1 cellular context compared by ENCODE assay signal in the genomic region with DNA sequence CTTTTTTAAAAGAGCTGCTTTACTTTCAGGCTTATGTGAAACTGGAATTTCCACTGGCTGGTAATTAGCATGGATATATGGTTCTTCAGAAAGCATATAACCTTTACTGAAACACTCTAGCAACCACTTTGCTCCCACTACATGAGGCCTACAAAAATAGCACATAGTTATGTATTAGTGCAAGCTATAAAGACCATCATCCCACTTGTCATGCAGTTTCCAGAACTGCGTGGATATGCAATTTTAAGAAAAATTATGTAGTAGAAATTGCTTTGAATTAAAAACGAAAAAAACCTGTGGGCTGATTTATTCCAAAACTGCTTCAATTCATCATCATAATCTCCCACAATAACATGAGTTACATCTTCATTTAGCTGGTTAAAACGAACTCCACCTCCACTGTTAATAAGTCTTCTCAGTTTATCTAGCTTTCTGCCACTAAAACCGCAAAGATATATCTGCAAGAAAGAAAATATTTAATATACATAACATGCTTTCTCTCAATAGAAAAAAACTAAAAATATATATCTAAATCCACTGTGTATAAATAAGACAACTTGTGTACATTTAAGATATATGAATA.
TF ChIP-seq lines count a peak whose summit lies in the region.

No MANE protein-coding gene starts in this region.

TF ChIP-seq in GM12878, 131 proteins besides CTCF, POLR2A, EP300 and RAD21:
- TF ChIP-seq ZBED1 (IDR thresholded peaks at IDR 0.05; ENCODE audit: borderline replicate concordance) = no peak
- TF ChIP-seq, protein P1, sequence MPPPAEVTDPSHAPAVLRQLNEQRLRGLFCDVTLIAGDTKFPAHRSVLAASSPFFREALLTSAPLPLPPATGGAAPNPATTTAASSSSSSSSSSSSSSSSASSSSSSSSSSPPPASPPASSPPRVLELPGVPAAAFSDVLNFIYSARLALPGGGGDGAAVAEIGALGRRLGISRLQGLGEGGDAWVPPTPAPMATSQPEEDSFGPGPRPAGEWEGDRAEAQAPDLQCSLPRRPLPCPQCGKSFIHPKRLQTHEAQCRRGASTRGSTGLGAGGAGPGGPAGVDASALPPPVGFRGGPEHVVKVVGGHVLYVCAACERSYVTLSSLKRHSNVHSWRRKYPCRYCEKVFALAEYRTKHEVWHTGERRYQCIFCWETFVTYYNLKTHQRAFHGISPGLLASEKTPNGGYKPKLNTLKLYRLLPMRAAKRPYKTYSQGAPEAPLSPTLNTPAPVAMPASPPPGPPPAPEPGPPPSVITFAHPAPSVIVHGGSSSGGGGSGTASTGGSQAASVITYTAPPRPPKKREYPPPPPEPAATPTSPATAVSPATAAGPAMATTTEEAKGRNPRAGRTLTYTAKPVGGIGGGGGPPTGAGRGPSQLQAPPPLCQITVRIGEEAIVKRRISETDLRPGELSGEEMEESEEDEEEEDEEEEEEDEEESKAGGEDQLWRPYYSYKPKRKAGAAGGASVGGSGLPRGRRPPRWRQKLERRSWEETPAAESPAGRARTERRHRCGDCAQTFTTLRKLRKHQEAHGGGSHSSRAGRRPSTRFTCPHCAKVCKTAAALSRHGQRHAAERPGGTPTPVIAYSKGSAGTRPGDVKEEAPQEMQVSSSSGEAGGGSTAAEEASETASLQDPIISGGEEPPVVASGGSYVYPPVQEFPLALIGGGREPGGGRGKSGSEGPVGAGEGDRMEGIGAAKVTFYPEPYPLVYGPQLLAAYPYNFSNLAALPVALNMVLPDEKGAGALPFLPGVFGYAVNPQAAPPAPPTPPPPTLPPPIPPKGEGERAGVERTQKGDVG (CRISPR knock-in tag; IDR thresholded peaks at IDR 0.05) = no peak
- TF ChIP-seq NFXL1 (IDR thresholded peaks at IDR 0.05; ENCODE audit: borderline replicate concordance) = no peak
- TF ChIP-seq GATAD2B (conservative IDR thresholded peaks at IDR 0.05; ENCODE audit: low read depth) = no peak
- TF ChIP-seq, protein P2, sequence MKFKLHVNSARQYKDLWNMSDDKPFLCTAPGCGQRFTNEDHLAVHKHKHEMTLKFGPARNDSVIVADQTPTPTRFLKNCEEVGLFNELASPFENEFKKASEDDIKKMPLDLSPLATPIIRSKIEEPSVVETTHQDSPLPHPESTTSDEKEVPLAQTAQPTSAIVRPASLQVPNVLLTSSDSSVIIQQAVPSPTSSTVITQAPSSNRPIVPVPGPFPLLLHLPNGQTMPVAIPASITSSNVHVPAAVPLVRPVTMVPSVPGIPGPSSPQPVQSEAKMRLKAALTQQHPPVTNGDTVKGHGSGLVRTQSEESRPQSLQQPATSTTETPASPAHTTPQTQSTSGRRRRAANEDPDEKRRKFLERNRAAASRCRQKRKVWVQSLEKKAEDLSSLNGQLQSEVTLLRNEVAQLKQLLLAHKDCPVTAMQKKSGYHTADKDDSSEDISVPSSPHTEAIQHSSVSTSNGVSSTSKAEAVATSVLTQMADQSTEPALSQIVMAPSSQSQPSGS (IDR thresholded peaks at IDR 0.05; ENCODE audit: low read length) = no peak
- no peak for TF ChIP-seq STAT3 (IDR thresholded peaks at IDR 0.05; ENCODE audit: low read depth, low read length)
- TF ChIP-seq ZNF622 (IDR thresholded peaks at IDR 0.05) = no peak
- no peak for TF ChIP-seq IRF4 (IDR thresholded peaks at IDR 0.05; ENCODE audit: low read depth, low read length)
- no peak for TF ChIP-seq HDGF (IDR thresholded peaks at IDR 0.05)
- no peak for TF ChIP-seq ZNF274 (IDR thresholded peaks at IDR 0.05; ENCODE audit: insufficient read depth, insufficient read length)
- no peak for TF ChIP-seq TCF7 (IDR thresholded peaks at IDR 0.05; ENCODE audit: borderline replicate concordance)
- TF ChIP-seq, protein P3, sequence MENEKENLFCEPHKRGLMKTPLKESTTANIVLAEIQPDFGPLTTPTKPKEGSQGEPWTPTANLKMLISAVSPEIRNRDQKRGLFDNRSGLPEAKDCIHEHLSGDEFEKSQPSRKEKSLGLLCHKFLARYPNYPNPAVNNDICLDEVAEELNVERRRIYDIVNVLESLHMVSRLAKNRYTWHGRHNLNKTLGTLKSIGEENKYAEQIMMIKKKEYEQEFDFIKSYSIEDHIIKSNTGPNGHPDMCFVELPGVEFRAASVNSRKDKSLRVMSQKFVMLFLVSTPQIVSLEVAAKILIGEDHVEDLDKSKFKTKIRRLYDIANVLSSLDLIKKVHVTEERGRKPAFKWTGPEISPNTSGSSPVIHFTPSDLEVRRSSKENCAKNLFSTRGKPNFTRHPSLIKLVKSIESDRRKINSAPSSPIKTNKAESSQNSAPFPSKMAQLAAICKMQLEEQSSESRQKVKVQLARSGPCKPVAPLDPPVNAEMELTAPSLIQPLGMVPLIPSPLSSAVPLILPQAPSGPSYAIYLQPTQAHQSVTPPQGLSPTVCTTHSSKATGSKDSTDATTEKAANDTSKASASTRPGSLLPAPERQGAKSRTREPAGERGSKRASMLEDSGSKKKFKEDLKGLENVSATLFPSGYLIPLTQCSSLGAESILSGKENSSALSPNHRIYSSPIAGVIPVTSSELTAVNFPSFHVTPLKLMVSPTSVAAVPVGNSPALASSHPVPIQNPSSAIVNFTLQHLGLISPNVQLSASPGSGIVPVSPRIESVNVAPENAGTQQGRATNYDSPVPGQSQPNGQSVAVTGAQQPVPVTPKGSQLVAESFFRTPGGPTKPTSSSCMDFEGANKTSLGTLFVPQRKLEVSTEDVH (IDR thresholded peaks at IDR 0.05; ENCODE audit: low read depth, partially characterized antibody) = no peak
- TF ChIP-seq, protein P4, sequence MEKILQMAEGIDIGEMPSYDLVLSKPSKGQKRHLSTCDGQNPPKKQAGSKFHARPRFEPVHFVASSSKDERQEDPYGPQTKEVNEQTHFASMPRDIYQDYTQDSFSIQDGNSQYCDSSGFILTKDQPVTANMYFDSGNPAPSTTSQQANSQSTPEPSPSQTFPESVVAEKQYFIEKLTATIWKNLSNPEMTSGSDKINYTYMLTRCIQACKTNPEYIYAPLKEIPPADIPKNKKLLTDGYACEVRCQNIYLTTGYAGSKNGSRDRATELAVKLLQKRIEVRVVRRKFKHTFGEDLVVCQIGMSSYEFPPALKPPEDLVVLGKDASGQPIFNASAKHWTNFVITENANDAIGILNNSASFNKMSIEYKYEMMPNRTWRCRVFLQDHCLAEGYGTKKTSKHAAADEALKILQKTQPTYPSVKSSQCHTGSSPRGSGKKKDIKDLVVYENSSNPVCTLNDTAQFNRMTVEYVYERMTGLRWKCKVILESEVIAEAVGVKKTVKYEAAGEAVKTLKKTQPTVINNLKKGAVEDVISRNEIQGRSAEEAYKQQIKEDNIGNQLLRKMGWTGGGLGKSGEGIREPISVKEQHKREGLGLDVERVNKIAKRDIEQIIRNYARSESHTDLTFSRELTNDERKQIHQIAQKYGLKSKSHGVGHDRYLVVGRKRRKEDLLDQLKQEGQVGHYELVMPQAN (conservative IDR thresholded peaks at IDR 0.05) = no peak
- no peak for TF ChIP-seq ATF7 (IDR thresholded peaks at IDR 0.05; ENCODE audit: low read depth)
- TF ChIP-seq, protein P5, sequence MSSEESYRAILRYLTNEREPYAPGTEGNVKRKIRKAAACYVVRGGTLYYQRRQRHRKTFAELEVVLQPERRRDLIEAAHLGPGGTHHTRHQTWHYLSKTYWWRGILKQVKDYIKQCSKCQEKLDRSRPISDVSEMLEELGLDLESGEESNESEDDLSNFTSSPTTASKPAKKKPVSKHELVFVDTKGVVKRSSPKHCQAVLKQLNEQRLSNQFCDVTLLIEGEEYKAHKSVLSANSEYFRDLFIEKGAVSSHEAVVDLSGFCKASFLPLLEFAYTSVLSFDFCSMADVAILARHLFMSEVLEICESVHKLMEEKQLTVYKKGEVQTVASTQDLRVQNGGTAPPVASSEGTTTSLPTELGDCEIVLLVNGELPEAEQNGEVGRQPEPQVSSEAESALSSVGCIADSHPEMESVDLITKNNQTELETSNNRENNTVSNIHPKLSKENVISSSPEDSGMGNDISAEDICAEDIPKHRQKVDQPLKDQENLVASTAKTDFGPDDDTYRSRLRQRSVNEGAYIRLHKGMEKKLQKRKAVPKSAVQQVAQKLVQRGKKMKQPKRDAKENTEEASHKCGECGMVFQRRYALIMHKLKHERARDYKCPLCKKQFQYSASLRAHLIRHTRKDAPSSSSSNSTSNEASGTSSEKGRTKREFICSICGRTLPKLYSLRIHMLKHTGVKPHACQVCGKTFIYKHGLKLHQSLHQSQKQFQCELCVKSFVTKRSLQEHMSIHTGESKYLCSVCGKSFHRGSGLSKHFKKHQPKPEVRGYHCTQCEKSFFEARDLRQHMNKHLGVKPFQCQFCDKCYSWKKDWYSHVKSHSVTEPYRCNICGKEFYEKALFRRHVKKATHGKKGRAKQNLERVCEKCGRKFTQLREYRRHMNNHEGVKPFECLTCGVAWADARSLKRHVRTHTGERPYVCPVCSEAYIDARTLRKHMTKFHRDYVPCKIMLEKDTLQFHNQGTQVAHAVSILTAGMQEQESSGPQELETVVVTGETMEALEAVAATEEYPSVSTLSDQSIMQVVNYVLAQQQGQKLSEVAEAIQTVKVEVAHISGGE (CRISPR knock-in tag; IDR thresholded peaks at IDR 0.05) = no peak
- TF ChIP-seq SP1 (IDR thresholded peaks at IDR 0.05; ENCODE audit: low read depth, low read length) = no peak
- TF ChIP-seq GABPA (IDR thresholded peaks at IDR 0.05; ENCODE audit: low read depth) = no peak
- TF ChIP-seq, protein P6, sequence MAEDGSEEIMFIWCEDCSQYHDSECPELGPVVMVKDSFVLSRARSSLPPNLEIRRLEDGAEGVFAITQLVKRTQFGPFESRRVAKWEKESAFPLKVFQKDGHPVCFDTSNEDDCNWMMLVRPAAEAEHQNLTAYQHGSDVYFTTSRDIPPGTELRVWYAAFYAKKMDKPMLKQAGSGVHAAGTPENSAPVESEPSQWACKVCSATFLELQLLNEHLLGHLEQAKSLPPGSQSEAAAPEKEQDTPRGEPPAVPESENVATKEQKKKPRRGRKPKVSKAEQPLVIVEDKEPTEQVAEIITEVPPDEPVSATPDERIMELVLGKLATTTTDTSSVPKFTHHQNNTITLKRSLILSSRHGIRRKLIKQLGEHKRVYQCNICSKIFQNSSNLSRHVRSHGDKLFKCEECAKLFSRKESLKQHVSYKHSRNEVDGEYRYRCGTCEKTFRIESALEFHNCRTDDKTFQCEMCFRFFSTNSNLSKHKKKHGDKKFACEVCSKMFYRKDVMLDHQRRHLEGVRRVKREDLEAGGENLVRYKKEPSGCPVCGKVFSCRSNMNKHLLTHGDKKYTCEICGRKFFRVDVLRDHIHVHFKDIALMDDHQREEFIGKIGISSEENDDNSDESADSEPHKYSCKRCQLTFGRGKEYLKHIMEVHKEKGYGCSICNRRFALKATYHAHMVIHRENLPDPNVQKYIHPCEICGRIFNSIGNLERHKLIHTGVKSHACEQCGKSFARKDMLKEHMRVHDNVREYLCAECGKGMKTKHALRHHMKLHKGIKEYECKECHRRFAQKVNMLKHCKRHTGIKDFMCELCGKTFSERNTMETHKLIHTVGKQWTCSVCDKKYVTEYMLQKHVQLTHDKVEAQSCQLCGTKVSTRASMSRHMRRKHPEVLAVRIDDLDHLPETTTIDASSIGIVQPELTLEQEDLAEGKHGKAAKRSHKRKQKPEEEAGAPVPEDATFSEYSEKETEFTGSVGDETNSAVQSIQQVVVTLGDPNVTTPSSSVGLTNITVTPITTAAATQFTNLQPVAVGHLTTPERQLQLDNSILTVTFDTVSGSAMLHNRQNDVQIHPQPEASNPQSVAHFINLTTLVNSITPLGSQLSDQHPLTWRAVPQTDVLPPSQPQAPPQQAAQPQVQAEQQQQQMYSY (CRISPR knock-in tag; IDR thresholded peaks at IDR 0.05) = no peak
